ENCODE assay signal across 8 cellular contexts in the genomic region with DNA sequence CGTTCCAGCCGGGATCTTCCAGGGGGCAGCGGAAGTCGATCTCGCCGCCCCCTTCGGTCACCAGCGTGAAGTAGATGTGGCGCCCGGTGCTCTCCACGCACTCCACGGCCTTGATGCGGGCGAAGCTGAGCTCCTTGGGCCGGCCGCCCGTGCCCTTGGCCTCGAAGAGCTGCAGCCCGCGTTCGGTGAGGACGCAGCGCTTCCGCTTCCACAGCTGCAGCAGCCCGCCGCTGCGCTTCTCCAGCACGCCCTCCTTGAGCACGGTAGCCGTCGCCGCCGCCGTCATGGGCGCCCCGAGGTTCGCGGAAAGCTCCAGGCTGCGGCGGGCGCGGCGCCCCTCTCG. TPM values are rescaled to one million over a fixed set of nuclear protein-coding genes. Genes with fewer than 3 reads are reported as not detected.
DNase-seq lines count a peak whose midpoint lies in the region; ATAC-seq, FAIRE-seq and TF ChIP-seq lines count a peak whose summit lies in the region.

No MANE protein-coding gene starts in this region.

- H3K4me3 Mint-ChIP-seq in astrocyte (ENCODE audit: unreplicated experiment), result peak overlapping the region; percentile 99
- peak overlapping the region; percentile 68 to 81 for H3K4me3 Mint-ChIP-seq in stimulated activated naive B cell treated with anti-CD40 and anti-IgM and Interleukin-4, amounts not matched to agents 10 μg/mL and 1 μg/mL and 100 μg/mL, for 72 hours

- peak overlapping the region; percentile 55 for H3K27ac Mint-ChIP-seq in astrocyte (ENCODE audit: unreplicated experiment)
- no peak overlapping the region for H3K27ac Mint-ChIP-seq in stimulated activated naive B cell treated with anti-CD40 and anti-IgM and Interleukin-4, amounts not matched to agents 10 μg/mL and 1 μg/mL and 100 μg/mL, for 72 hours

- H3K36me3 Mint-ChIP-seq in astrocyte (ENCODE audit: low read depth, unreplicated experiment), result peaks cover 13% of the 10 kb centered on the region
- H3K36me3 Mint-ChIP-seq in stimulated activated naive B cell treated with anti-CD40 and anti-IgM and Interleukin-4, amounts not matched to agents 10 μg/mL and 1 μg/mL and 100 μg/mL, for 72 hours, result no peaks in the 10 kb centered on the region

- peak overlapping the region; percentile 96 for H2BK5ac ChIP-seq in IMR-90 (ENCODE audit: low read depth, low read length, poor library complexity, severe bottlenecking)

- H3K56ac ChIP-seq in IMR-90 (ENCODE audit: extremely low read depth, insufficient read depth, low read length), result peak overlapping the region; percentile 84

- ATAC-seq in GM21367 (IDR thresholded peaks at IDR 0.05; ENCODE audit: unreplicated experiment) (peak; percentile 36), IMR-90 (ENCODE audit: low read depth) (peak; percentile 2; the same call in 1 of the 2 replicates), GM18870 (IDR thresholded peaks at IDR 0.05; ENCODE audit: unreplicated experiment) (no peak)
- peak; percentile 63 to 72 for ATAC-seq in stimulated activated naive B cell treated with anti-CD40 and anti-IgM and Interleukin-4, amounts not matched to agents 10 μg/mL and 1 μg/mL and 100 μg/mL, for 72 hours (replicated peaks)

- peak overlapping the region; percentile 53; the same call in 1 of the 2 replicates for H3K18ac ChIP-seq in IMR-90 (ENCODE audit: low read depth, low read length)

- in situ Hi-C loops in IMR-90 (cut with MboI; ENCODE audit: low sequenced_read_pairs), result no loop called here

- H3K23ac ChIP-seq in IMR-90 (ENCODE audit: low read depth, low read length), result peak overlapping the region; percentile 98

- H2AFZ ChIP-seq in IMR-90 (replicated peaks; ENCODE audit: low read length, poor library complexity), result peak overlapping the region; percentile 91
- H2AFZ ChIP-seq in astrocyte (ENCODE audit: low read depth, low read length), result peak overlapping the region; percentile 69

- peak; percentile 46 for DNase-seq in ELF-1 (ENCODE audit: low read depth, low spot score)
- DNase-seq in IMR-90, result no peak
- DNase-seq in astrocyte (ENCODE audit: low read depth), result no peak
- no peak for DNase-seq in stimulated activated naive B cell treated with anti-CD40 and anti-IgM and Interleukin-4, amounts not matched to agents 10 μg/mL and 1 μg/mL and 100 μg/mL, for 72 hours
- no peak for DNase-seq in H4 (ENCODE audit: low spot score)

- TF ChIP-seq RAD21 in IMR-90 (IDR thresholded peaks at IDR 0.05; ENCODE audit: low read length), result no peak

- H3K36me3 ChIP-seq in IMR-90 (ENCODE audit: control insufficient read depth, insufficient read depth, low read length) (peaks cover 24% of the 10 kb centered on the region), astrocyte (ENCODE audit: insufficient read depth, low read length) (peaks cover 13% of the 10 kb centered on the region), iPS-15b (ENCODE audit: control insufficient read depth, insufficient read depth, low read length) (peaks cover 12% of the 10 kb centered on the region)

- H3K79me2 ChIP-seq in astrocyte (ENCODE audit: insufficient read depth, low read length), result peaks cover 50% of the 10 kb centered on the region

- no peaks in the 10 kb centered on the region for H3K9me3 Mint-ChIP-seq in astrocyte (ENCODE audit: unreplicated experiment)
- H3K9me3 Mint-ChIP-seq in stimulated activated naive B cell treated with anti-CD40 and anti-IgM and Interleukin-4, amounts not matched to agents 10 μg/mL and 1 μg/mL and 100 μg/mL, for 72 hours, result no peaks in the 10 kb centered on the region

- peak overlapping the region; percentile 89 for H3K4me3 ChIP-seq in IMR-90 (ENCODE audit: insufficient read depth, low read depth, low read length)
- peak overlapping the region; percentile 96 for H3K4me3 ChIP-seq in astrocyte (ENCODE audit: insufficient read depth, low read depth, low read length)
- H3K4me3 ChIP-seq in iPS-15b (ENCODE audit: low read depth, low read length), result peak overlapping the region; percentile 97

- peak overlapping the region; percentile 77 for H4K91ac ChIP-seq in IMR-90 (ENCODE audit: insufficient read depth, low read depth, low read length)

- H3K9ac ChIP-seq in IMR-90 (ENCODE audit: low read depth, low read length), result peak overlapping the region; percentile 91
- peak overlapping the region; percentile 97 for H3K9ac ChIP-seq in astrocyte (ENCODE audit: low read length)
- peak overlapping the region; percentile 92 for H3K9ac ChIP-seq in iPS-15b (ENCODE audit: low read depth, low read length)

- H2AK5ac ChIP-seq in IMR-90 (ENCODE audit: low read depth, low read length), result peak overlapping the region; percentile 89

- peaks cover 18% of the 10 kb centered on the region for H3K9me1 ChIP-seq in IMR-90 (ENCODE audit: insufficient read depth, low read length)

- H4K20me1 ChIP-seq in IMR-90 (ENCODE audit: insufficient read depth, low read length) (peaks cover 41% of the 10 kb centered on the region), astrocyte (ENCODE audit: insufficient read depth, low read length) (peaks cover 36% of the 10 kb centered on the region)

- H2BK15ac ChIP-seq in IMR-90 (ENCODE audit: low read depth, low read length), result no peak overlapping the region; the same call in 2 of the 3 replicates

- CTCF ChIA-PET in IMR-90 (lab: Yijun Ruan, JAX), result interaction anchor here (0.9 to 2.0 kb wide), 6 partner anchors 12 to 44 kb away, joined by 3 to 13 read pairs (median 4); no protein-coding TSS in a partner anchor

- H3K4me1 Mint-ChIP-seq in astrocyte (ENCODE audit: low read depth, unreplicated experiment), result peaks cover 26% of the 10 kb centered on the region
- peaks cover 1 to 13% of the 10 kb centered on the region in 2 donors for H3K4me1 Mint-ChIP-seq in stimulated activated naive B cell treated with anti-CD40 and anti-IgM and Interleukin-4, amounts not matched to agents 10 μg/mL and 1 μg/mL and 100 μg/mL, for 72 hours

- peak overlapping the region; percentile 100 for H2AK9ac ChIP-seq in IMR-90 (replicated peaks; ENCODE audit: low read depth, low read length, poor library complexity)

- H3K27me3 ChIP-seq in IMR-90 (ENCODE audit: control insufficient read depth, insufficient read depth, low read length), result no peaks in the 10 kb centered on the region
- H3K27me3 ChIP-seq in astrocyte (ENCODE audit: insufficient read depth, low read length), result no peaks in the 10 kb centered on the region
- peaks cover 34% of the 10 kb centered on the region for H3K27me3 ChIP-seq in iPS-15b (ENCODE audit: control insufficient read depth, insufficient read depth, low read length)

- peak overlapping the region; percentile 83 for H3K4me2 ChIP-seq in IMR-90 (ENCODE audit: low read depth, low read length)
- peak overlapping the region; percentile 99 for H3K4me2 ChIP-seq in astrocyte (ENCODE audit: low read length)

- peaks cover 14% of the 10 kb centered on the region for H3K4me1 ChIP-seq in IMR-90 (ENCODE audit: control insufficient read depth, insufficient read depth, low read length)
- peaks cover 25% of the 10 kb centered on the region for H3K4me1 ChIP-seq in astrocyte (ENCODE audit: insufficient read depth, low read length)
- peaks cover 9% of the 10 kb centered on the region for H3K4me1 ChIP-seq in iPS-15b (ENCODE audit: control insufficient read depth, insufficient read depth, low read length)

- H4K8ac ChIP-seq in IMR-90 (ENCODE audit: low read depth in 2 of 2, low read length in 2 of 2), result peak overlapping the region; percentile 66 to 77

- WGBS in IMR-90 (ENCODE audit: extremely low coverage in 2 of 2, insufficient read length in 1 of 2), 2 experiments, result 0% methylated on average over 27 of the region's 44 CpGs; no CpG with 5 or more reads in 1 of the 2 experiments

- H3K9me3 ChIP-seq in IMR-90 (ENCODE audit: control insufficient read depth, insufficient read depth, low read length), result no peaks in the 10 kb centered on the region
- no peaks in the 10 kb centered on the region for H3K9me3 ChIP-seq in astrocyte (ENCODE audit: insufficient read depth, low read depth, low read length)
- no peaks in the 10 kb centered on the region for H3K9me3 ChIP-seq in iPS-15b (ENCODE audit: control insufficient read depth, insufficient read depth, low read length)

- BruUV-seq in IMR-90 (replicated peaks; lab: Mats Ljungman, UMichigan), result TSS peak; percentile 21

- peak overlapping the region; percentile 50 for H4K5ac ChIP-seq in IMR-90 (ENCODE audit: low read depth, low read length)

- peak overlapping the region; percentile 33 for H2BK120ac ChIP-seq in IMR-90 (ENCODE audit: low read depth, low read length)

- no peak overlapping the region for H2BK20ac ChIP-seq in IMR-90 (ENCODE audit: low read depth, low read length)

- dilution Hi-C loops in IMR-90 (cut with HindIII; ENCODE audit: low sequenced_read_pairs, unreplicated experiment), result no loop called here

- H3K27me3 Mint-ChIP-seq in astrocyte (ENCODE audit: low read depth, unreplicated experiment), result peaks cover 2% of the 10 kb centered on the region
- H3K27me3 Mint-ChIP-seq in stimulated activated naive B cell treated with anti-CD40 and anti-IgM and Interleukin-4, amounts not matched to agents 10 μg/mL and 1 μg/mL and 100 μg/mL, for 72 hours, result peaks cover 57 to 78% of the 10 kb centered on the region in 2 donors

- H3K27ac ChIP-seq in IMR-90 (ENCODE audit: insufficient read depth, low read length), result peak overlapping the region; percentile 93
- peak overlapping the region; percentile 89 for H3K27ac ChIP-seq in astrocyte (ENCODE audit: low read depth, low read length)

- TF ChIP-seq CTCF in IMR-90 (conservative IDR thresholded peaks at IDR 0.05; ENCODE audit: low read depth, low read length), result no peak
- no peak for TF ChIP-seq CTCF in astrocyte (IDR thresholded peaks at IDR 0.05; ENCODE audit: insufficient read depth, low read depth, low read length)

- no peak for TF ChIP-seq POLR2A in IMR-90 (IDR thresholded peaks at IDR 0.05; ENCODE audit: low read depth, low read length)

- intact Hi-C loops in IMR-90 (cut with micrococcal nuclease), result loop anchor here (2.0 to 5.0 kb wide), 3 partner anchors 18 to 39 kb away; partner anchors contain the start of gene CSRP1

- H3K79me1 ChIP-seq in IMR-90 (ENCODE audit: low read depth in 1 of 2, low read length in 2 of 2), result peaks cover 10 to 49% of the 10 kb centered on the region in 2 experiments; a peak in 2 of 4 replicates

- H3K4ac ChIP-seq in IMR-90 (ENCODE audit: low read depth, low read length), result peak overlapping the region; percentile 80

- no peak for FAIRE-seq in astrocyte (lab: Jason Lieb, UNC)

- H3K14ac ChIP-seq in IMR-90 (replicated peaks; ENCODE audit: low read depth, low read length), result peak overlapping the region; percentile 94

- POLR2A ChIA-PET in IMR-90 (lab: Charles Lee; ENCODE audit: unreplicated experiment), result interaction anchor here (0.6 to 2.1 kb wide), 5 partner anchors 13 to 303 kb away, joined by 4 to 7 read pairs (median 5); no protein-coding TSS in a partner anchor

RNA-seq across cellular contexts. Expression of gene PHLDA3, which starts 0.5 kb away (rescaled TPM):
- 41.6 and 44.2 TPM in 2 replicates for total RNA-seq in IMR-90 (2012; rRNA removed)
- polyA plus RNA-seq in IMR-90 (2012; rRNA removed), result 102 and 122 TPM in 2 replicates
- 50.7 and 178 TPM in 2 replicates for polyA plus RNA-seq in IMR-90 (2012; cell fraction: cytosol; rRNA removed)
- polyA plus RNA-seq in IMR-90 (2012; cell fraction: nucleus; rRNA removed; ENCODE audit: low replicate concordance), result 49.6 and 125 TPM in 2 replicates
- total RNA-seq in astrocyte, result 150 and 152 TPM in 2 replicates
- total RNA-seq in H4 (2014; rRNA removed; shearing (Covaris generic)), result 16.6 and 24.1 TPM in 2 replicates

RNA-seq across cellular contexts. Expression of gene CSRP1, which starts 38.5 kb away (rescaled TPM):
- 1,498 and 1,861 TPM in 2 replicates for total RNA-seq in IMR-90 (2012; rRNA removed)
- polyA plus RNA-seq in IMR-90 (2012; rRNA removed), result 948 and 1,037 TPM in 2 replicates
- polyA plus RNA-seq in IMR-90 (2012; cell fraction: cytosol; rRNA removed), result 955 and 1,043 TPM in 2 replicates
- polyA plus RNA-seq in IMR-90 (2012; cell fraction: nucleus; rRNA removed; ENCODE audit: low replicate concordance), result 737 and 1,227 TPM in 2 replicates
- total RNA-seq in astrocyte, result 289 and 317 TPM in 2 replicates
- 402 and 518 TPM in 2 replicates for total RNA-seq in H4 (2014; rRNA removed; shearing (Covaris generic))

RNA-seq across cellular contexts. Expression of gene TNNI1, which starts 46.9 kb away (rescaled TPM):
- total RNA-seq in IMR-90 (2012; rRNA removed), result not detected in 2 replicates
- not detected in 2 replicates for polyA plus RNA-seq in IMR-90 (2012; rRNA removed)
- 0.02 TPM in 1 of 2 replicates, not detected in the other for polyA plus RNA-seq in IMR-90 (2012; cell fraction: cytosol; rRNA removed)
- polyA plus RNA-seq in IMR-90 (2012; cell fraction: nucleus; rRNA removed; ENCODE audit: low replicate concordance), result 0.20 and 0.45 TPM in 2 replicates
- total RNA-seq in astrocyte, result 3.0 and 3.2 TPM in 2 replicates
- not detected in 2 replicates for total RNA-seq in H4 (2014; rRNA removed; shearing (Covaris generic))
